Comparison of ENCODE assay signal across 25 cellular contexts in genomic region chr4:83067058-83067639, GRCh38. TPM values are rescaled to one million over a fixed set of nuclear protein-coding genes. Genes with fewer than 3 reads are reported as not detected.
DNase-seq lines count a peak whose midpoint lies in the region; ATAC-seq, FAIRE-seq and TF ChIP-seq lines count a peak whose summit lies in the region.
"Had no signal": no experiment of that assay in that cellular context is flagged by ENCODE, and none has a peak within 500 bp of the region (broad histone marks: within the 10 kb centered on the region; RNA-seq: fewer than 3 reads in every experiment).

No MANE protein-coding gene starts in this region.

- no peak overlapping the region for H2AFZ ChIP-seq in mammary epithelial cell (ENCODE audit: low read depth, low read length)
- no peak overlapping the region for H2AFZ ChIP-seq in K562 (ENCODE audit: low read depth, low read length)
- no peak overlapping the region for H2AFZ ChIP-seq in neural progenitor cell (replicated peaks)

- no peaks in the 10 kb centered on the region for H3K9me1 ChIP-seq in K562 (ENCODE audit: control insufficient read depth, insufficient read depth, low read length)

- POLR2A ChIA-PET in MCF 10A (lab: Yijun Ruan, JAX) (interaction anchor here (0.5 to 1.8 kb wide), 7 partner anchors 8 to 782 kb away, joined by 3 to 5 read pairs (median 3); partner anchors contain the start of gene COPS4), K562 (lab: Yijun Ruan, JAX) (interaction anchor here (0.7 kb wide), 1 partner anchor 11 kb away, joined by 3 read pairs; no protein-coding TSS in a partner anchor)

- no peak overlapping the region for H3K4me3 ChIP-seq in mammary epithelial cell (replicated peaks in 1 of 3; ENCODE audit: insufficient read depth in 1 of 3, low read depth in 2 of 3, low read length in 3 of 3)
- H3K4me3 ChIP-seq in K562, result no peak overlapping the region
- no peak overlapping the region for H3K4me3 ChIP-seq in neural progenitor cell
- no peak overlapping the region for H3K4me3 ChIP-seq in tibial nerve
- H3K4me3 ChIP-seq: Peyer's patch, SK-N-MC had no signal

- dilution Hi-C loops in mammary epithelial cell (cut with HindIII; ENCODE audit: low sequenced_read_pairs), result no loop called here

- H3K9ac ChIP-seq in mammary epithelial cell (ENCODE audit: insufficient read depth, low read length) (no peak overlapping the region), K562 (ENCODE audit: insufficient read depth in 1 of 2, low read depth in 2 of 2, low read length in 2 of 2) (no peak overlapping the region), neural progenitor cell (no peak overlapping the region)

- H3K4me2 ChIP-seq in mammary epithelial cell (ENCODE audit: insufficient read depth, low read depth, low read length) (no peak overlapping the region), K562 (ENCODE audit: insufficient read depth, low read length) (no peak overlapping the region), neural progenitor cell (no peak overlapping the region)

- H3K36me3 Mint-ChIP-seq in MCF 10A (ENCODE audit: insufficient read depth, unreplicated experiment) (peaks cover 77% of the 10 kb centered on the region), neural progenitor cell (peaks cover 18% of the 10 kb centered on the region)
- H3K36me3 Mint-ChIP-seq in natural killer cell treated with Interleukin-12 subunit alpha and Interleukin-12 subunit beta and Interleukin-15 and Interleukin-18, amount 100 ng/mL, for 72 hours, result peaks cover 36% of the 10 kb centered on the region

- ATAC-seq in K562, result no peak
- ATAC-seq in natural killer cell treated with Interleukin-12 subunit alpha and Interleukin-12 subunit beta and Interleukin-15 and Interleukin-18, amount 100 ng/mL, for 72 hours, result no peak

- no peaks in the 10 kb centered on the region for H3F3A ChIP-seq in neural progenitor cell (ENCODE audit: low read depth)

- no peak for TF ChIP-seq RAD21 in K562 (CRISPR knock-in tag; conservative IDR thresholded peaks at IDR 0.05 in 1 of 2, IDR thresholded peaks at IDR 0.05 in 1 of 2)

- TF ChIP-seq EP300 in K562 (IDR thresholded peaks at IDR 0.05; ENCODE audit: low read length) (no peak), tibial nerve (IDR thresholded peaks at IDR 0.05) (no peak)

- CTCF ChIA-PET in MCF 10A (lab: Yijun Ruan, JAX), result interaction anchor here (0.6 to 1.2 kb wide), 3 partner anchors 190 to 215 kb away, joined by 3 to 6 read pairs (median 3); no protein-coding TSS in a partner anchor
- CTCF ChIA-PET in mammary epithelial cell (lab: Charles Lee; ENCODE audit: low non-redundant PET), result no interaction called here
- CTCF ChIA-PET in K562 (lab: Yijun Ruan, JAX; ENCODE audit: low intra/inter-chr PET ratio), result no interaction called here

- H3K9me3 Mint-ChIP-seq in MCF 10A (ENCODE audit: unreplicated experiment) (no peaks in the 10 kb centered on the region), neural progenitor cell (no peaks in the 10 kb centered on the region)
- no peaks in the 10 kb centered on the region for H3K9me3 Mint-ChIP-seq in natural killer cell treated with Interleukin-12 subunit alpha and Interleukin-12 subunit beta and Interleukin-15 and Interleukin-18, amount 100 ng/mL, for 72 hours
- H3K9me3 Mint-ChIP-seq: CD4-positive, CD25-positive, alpha-beta regulatory T cell; HFFc6 had no signal

- intact Hi-C loops in MCF 10A (cut with micrococcal nuclease), result no loop called here
- intact Hi-C loops in mammary epithelial cell (cut with micrococcal nuclease), result no loop called here
- intact Hi-C loops in K562 (cut with micrococcal nuclease), result no loop called here

- peak overlapping the region; percentile 45 for H3K4me3 Mint-ChIP-seq in MCF 10A (ENCODE audit: unreplicated experiment)
- no peak overlapping the region for H3K4me3 Mint-ChIP-seq in neural progenitor cell
- H3K4me3 Mint-ChIP-seq in natural killer cell treated with Interleukin-12 subunit alpha and Interleukin-12 subunit beta and Interleukin-15 and Interleukin-18, amount 100 ng/mL, for 72 hours, result no peak overlapping the region
- H3K4me3 Mint-ChIP-seq: B cell; CD4-positive, CD25-positive, alpha-beta regulatory T cell; HFFc6 had no signal

- peaks cover 12% of the 10 kb centered on the region for H3K36me3 ChIP-seq in mammary epithelial cell (ENCODE audit: insufficient read depth, low read length)
- H3K36me3 ChIP-seq in K562 (ENCODE audit: control insufficient read depth, insufficient read depth, low read length), result peaks cover 70% of the 10 kb centered on the region; the same call in 2 of the 3 replicates
- peaks cover 9% of the 10 kb centered on the region for H3K36me3 ChIP-seq in neural progenitor cell
- peaks cover 0 to 92% (median 0%) of the 10 kb centered on the region in 3 donors for H3K36me3 ChIP-seq in tibial nerve

- H3K27ac ChIP-seq in mammary epithelial cell (ENCODE audit: insufficient read depth, low read depth, low read length) (no peak overlapping the region), K562 (ENCODE audit: extremely low read depth, low read depth, low read length) (no peak overlapping the region), neural progenitor cell (no peak overlapping the region), tibial nerve (no peak overlapping the region)
- H3K27ac ChIP-seq: 22Rv1, Peyer's patch, SK-N-MC had no signal

- TF ChIP-seq POLR2A in K562 (conservative IDR thresholded peaks at IDR 0.05) (no peak), tibial nerve (IDR thresholded peaks at IDR 0.05) (no peak)

- no peaks in the 10 kb centered on the region for H4K20me1 ChIP-seq in mammary epithelial cell (ENCODE audit: insufficient read depth, low read length)
- H4K20me1 ChIP-seq in K562 (replicated peaks; ENCODE audit: control insufficient read depth, insufficient read depth, low read length), result no peaks in the 10 kb centered on the region
- H4K20me1 ChIP-seq in neural progenitor cell (ENCODE audit: low read depth), result no peaks in the 10 kb centered on the region

- H3K27ac Mint-ChIP-seq in MCF 10A (ENCODE audit: low read depth, unreplicated experiment) (peak overlapping the region; percentile 76), neural progenitor cell (no peak overlapping the region)
- H3K27ac Mint-ChIP-seq in natural killer cell treated with Interleukin-12 subunit alpha and Interleukin-12 subunit beta and Interleukin-15 and Interleukin-18, amount 100 ng/mL, for 72 hours, result no peak overlapping the region
- H3K27ac Mint-ChIP-seq: B cell; CD4-positive, CD25-positive, alpha-beta regulatory T cell; HFFc6 had no signal

- H3K4me1 Mint-ChIP-seq in MCF 10A (ENCODE audit: insufficient read depth, unreplicated experiment) (peaks cover 31% of the 10 kb centered on the region), neural progenitor cell (peaks cover 4% of the 10 kb centered on the region)
- H3K4me1 Mint-ChIP-seq in natural killer cell treated with Interleukin-12 subunit alpha and Interleukin-12 subunit beta and Interleukin-15 and Interleukin-18, amount 100 ng/mL, for 72 hours (ENCODE audit: low read depth in 2 of 2), result peaks cover 0 to 4% of the 10 kb centered on the region in 2 donors
- H3K4me1 Mint-ChIP-seq: B cell had no signal

- H3K9me3 ChIP-seq in mammary epithelial cell (replicated peaks; ENCODE audit: insufficient read depth, low read length), result no peaks in the 10 kb centered on the region
- H3K9me3 ChIP-seq in K562 (replicated peaks; ENCODE audit: control insufficient read depth, insufficient read depth, low read depth, low read length), result no peaks in the 10 kb centered on the region
- no peaks in the 10 kb centered on the region for H3K9me3 ChIP-seq in neural progenitor cell (ENCODE audit: low read depth)
- H3K9me3 ChIP-seq in tibial nerve, result no peaks in the 10 kb centered on the region
- H3K9me3 ChIP-seq: Peyer's patch had no signal

- H3K27me3 ChIP-seq in mammary epithelial cell (ENCODE audit: insufficient read depth, low read length) (no peaks in the 10 kb centered on the region), K562 (ENCODE audit: control insufficient read depth in 2 of 2, insufficient read depth in 2 of 2, low read length in 2 of 2) (no peaks in the 10 kb centered on the region), neural progenitor cell (no peaks in the 10 kb centered on the region), tibial nerve (no peaks in the 10 kb centered on the region)
- H3K27me3 ChIP-seq: Peyer's patch had no signal

- TF ChIP-seq CTCF in MCF 10A (IDR thresholded peaks at IDR 0.05; ENCODE audit: unreplicated experiment) (no peak), mammary epithelial cell (conservative IDR thresholded peaks at IDR 0.05 in 1 of 2, IDR thresholded peaks at IDR 0.05 in 1 of 2; ENCODE audit: extremely low read depth in 1 of 2, insufficient read depth in 1 of 2, low read depth in 1 of 2, low read length in 2 of 2) (no peak), K562 (IDR thresholded peaks at IDR 0.05 in 2 of 3, conservative IDR thresholded peaks at IDR 0.05 in 1 of 3; ENCODE audit: insufficient read depth in 2 of 3, low read depth in 1 of 3, low read length in 3 of 3) (no peak), neural progenitor cell (IDR thresholded peaks at IDR 0.05) (no peak), tibial nerve (IDR thresholded peaks at IDR 0.05) (no peak), GM20000 (IDR thresholded peaks at IDR 0.05; ENCODE audit: extremely low read depth, missing control alignments) (no peak)

- BruUV-seq in MCF 10A (replicated peaks; lab: Mats Ljungman, UMichigan) (no TSS peak), mammary epithelial cell (replicated peaks; lab: Mats Ljungman, UMichigan) (no TSS peak), K562 (replicated peaks; lab: Mats Ljungman, UMichigan) (no TSS peak)

- in situ Hi-C loops in mammary epithelial cell (cut with MboI; ENCODE audit: low sequenced_read_pairs in 2 of 2), result loop anchor here in 1 of 2 donors (10.0 kb wide), 1 partner anchor 188 kb away; no protein-coding TSS in a partner anchor
- in situ Hi-C loops in K562 (cut with MboI), result no loop called here

- WGBS in mammary epithelial cell (ENCODE audit: low coverage, missing lambda C conversion rate), result 91% methylated on average over 10 of the region's 10 CpGs
- WGBS in K562 (ENCODE audit: insufficient coverage, low coverage, missing lambda C conversion rate), result 83% methylated on average over 9 of the region's 10 CpGs
- 83 to 84% methylated on average over 10 of the region's 10 CpGs for WGBS in tibial nerve, 2 donors

- peaks cover 7% of the 10 kb centered on the region for H3K4me1 ChIP-seq in mammary epithelial cell (ENCODE audit: insufficient read depth, low read length)
- no peaks in the 10 kb centered on the region for H3K4me1 ChIP-seq in K562 (replicated peaks in 1 of 2; ENCODE audit: control insufficient read depth in 2 of 2, insufficient read depth in 2 of 2, low read length in 2 of 2)
- no peaks in the 10 kb centered on the region for H3K4me1 ChIP-seq in neural progenitor cell
- H3K4me1 ChIP-seq in tibial nerve, result no peaks in the 10 kb centered on the region
- H3K4me1 ChIP-seq: Peyer's patch had no signal

- H3K27me3 Mint-ChIP-seq in MCF 10A (ENCODE audit: insufficient read depth, unreplicated experiment), result no peaks in the 10 kb centered on the region
- no peaks in the 10 kb centered on the region for H3K27me3 Mint-ChIP-seq in neural progenitor cell (ENCODE audit: insufficient read depth, low read depth)
- H3K27me3 Mint-ChIP-seq in natural killer cell treated with Interleukin-12 subunit alpha and Interleukin-12 subunit beta and Interleukin-15 and Interleukin-18, amount 100 ng/mL, for 72 hours, result no peaks in the 10 kb centered on the region
- H3K27me3 Mint-ChIP-seq: B cell; CD4-positive, CD25-positive, alpha-beta regulatory T cell had no signal

- no peak for FAIRE-seq in K562 (lab: Jason Lieb, UNC)
- FAIRE-seq: GM12891, H1 had no signal

- DNase-seq in MCF 10A (ENCODE audit: unreplicated experiment) (peak; percentile 53), mammary epithelial cell (no peak), NCI-H226 (peak; percentile 16), K562 (ENCODE audit: extremely low read depth in 1 of 4, low spot score in 3 of 4) (no peak), neural progenitor cell (ENCODE audit: low spot score) (no peak), tibial nerve (ENCODE audit: low spot score in 2 of 2) (no peak), GM20000 (ENCODE audit: low spot score) (no peak)
- no peak for DNase-seq in natural killer cell treated with Interleukin-12 subunit alpha and Interleukin-12 subunit beta and Interleukin-15 and Interleukin-18, amount 100 ng/mL, for 72 hours (ENCODE audit: low spot score)
- DNase-seq: CD4-positive, CD25-positive, alpha-beta regulatory T cell; DMS53; EL; HFFc6; IMR-90; Karpas-422; NCI-H1105 treated with DMSO at 0.1 percent for 48 hours; NCI-H1694; NCI-H2081 treated with DMSO at 0.1 percent for 48 hours; NCI-H524; Peyer's patch; Right ventricle myocardium superior had no signal

- H3K79me2 ChIP-seq in mammary epithelial cell (ENCODE audit: insufficient read depth, low read length) (no peaks in the 10 kb centered on the region), K562 (ENCODE audit: control insufficient read depth, insufficient read depth, low read length) (no peaks in the 10 kb centered on the region), neural progenitor cell (ENCODE audit: low read depth) (no peaks in the 10 kb centered on the region)

RNA-seq across cellular contexts. Expression of gene COPS4, which starts 32.2 kb away (rescaled TPM):
- total RNA-seq in MCF 10A (2022), result 34.7 and 36.6 TPM in 2 replicates
- 10 to 100 TPM; 34.1 to 69.5 TPM for total RNA-seq in mammary epithelial cell
- 36.4 TPM for polyA plus RNA-seq in mammary epithelial cell
- polyA minus RNA-seq in mammary epithelial cell, result 4.9 TPM
- 19.1 and 28.5 TPM in 2 replicates for total RNA-seq in K562 (2011; cell fraction: chromatin; rRNA removed; ENCODE audit: low replicate concordance)
- total RNA-seq in K562 (2011; cell fraction: nucleolus; rRNA removed), result 9.5 and 12.2 TPM in 2 replicates
- 18.7 and 26.3 TPM in 2 replicates for total RNA-seq in K562 (2011; cell fraction: nucleoplasm; rRNA removed)
- 46.6 and 67.8 TPM in 2 replicates for total RNA-seq in K562 (2014; rRNA removed)
- 69.9 and 76.0 TPM in 2 replicates for total RNA-seq in K562 (2014; rRNA removed; fragmentation: Illumina TruSeq; extraction: Trizol)
- 67.9 and 70.9 TPM in 2 replicates for total RNA-seq in K562 (2015; rRNA removed; fragmentation: Illumina TruSeq; extraction: Trizol)
- 44.7 and 48.6 TPM in 2 replicates for total RNA-seq in K562 (2021)
- polyA plus RNA-seq in K562 (2011; rRNA removed), result 59.4 and 77.9 TPM in 2 replicates
- polyA plus RNA-seq in K562 (2011; cell fraction: cytosol; rRNA removed), result 36.8 and 37.1 TPM in 2 replicates
- 14.8 and 20.0 TPM in 2 replicates for polyA plus RNA-seq in K562 (2011; cell fraction: nucleus; rRNA removed)
- polyA plus RNA-seq in K562 (2012), result 49.8 and 86.2 TPM in 2 replicates
- polyA plus RNA-seq in K562 (2014; fragmentation: Illumina TruSeq; extraction: Trizol), result 82.4 and 82.7 TPM in 2 replicates
- 100 to 1,000 TPM; 171 to 180 TPM for polyA plus RNA-seq in K562 (2014; fragmentation: Nextera tagmentation; extraction: Ambion mirVana)
- polyA plus RNA-seq in K562 (2014; rRNA removed), result 57.5 and 78.4 TPM in 2 replicates
- polyA minus RNA-seq in K562 (2011; rRNA and poly(A)+ RNA removed), result 67.7 and 73.6 TPM in 2 replicates
- 13.8 and 21.3 TPM in 2 replicates for polyA minus RNA-seq in K562 (2011; cell fraction: cytosol; rRNA and poly(A)+ RNA removed)
- 13.3 and 22.9 TPM in 2 replicates for polyA minus RNA-seq in K562 (2011; cell fraction: nucleus; rRNA and poly(A)+ RNA removed)
- total RNA-seq in neural progenitor cell (ENCODE audit: low replicate concordance), result 73.9 and 92.4 TPM in 2 replicates
- total RNA-seq in tibial nerve, result 10 to 100 TPM; 29.5 to 62.1 (median 43.0) TPM
- total RNA-seq in natural killer cell treated with Interleukin-12 subunit alpha and Interleukin-12 subunit beta and Interleukin-15 and Interleukin-18, amount 100 ng/mL, for 72 hours, result 10 to 100 TPM; 28.2 to 35.6 TPM

RNA-seq across cellular contexts. Expression of gene PLAC8, which starts 47.4 kb away (rescaled TPM):
- total RNA-seq in MCF 10A (2022), result 2.0 and 3.3 TPM in 2 replicates
- 1 to 10 TPM in 1 of 2 donors, under 1 TPM in 1; 0.40 to 2.8 TPM for total RNA-seq in mammary epithelial cell
- polyA plus RNA-seq in mammary epithelial cell, result 10.4 TPM
- polyA minus RNA-seq in mammary epithelial cell, result 51.7 TPM
- total RNA-seq in K562 (2011; cell fraction: chromatin; rRNA removed; ENCODE audit: low replicate concordance), result not detected in 2 replicates
- not detected in 2 replicates for total RNA-seq in K562 (2011; cell fraction: nucleolus; rRNA removed)
- not detected in 2 replicates for total RNA-seq in K562 (2011; cell fraction: nucleoplasm; rRNA removed)
- total RNA-seq in K562 (2014; rRNA removed), result not detected in 2 replicates
- not detected in 2 replicates for total RNA-seq in K562 (2014; rRNA removed; fragmentation: Illumina TruSeq; extraction: Trizol)
- 0.30 and 0.51 TPM in 2 replicates for total RNA-seq in K562 (2015; rRNA removed; fragmentation: Illumina TruSeq; extraction: Trizol)
- 0.27 and 0.58 TPM in 2 replicates for total RNA-seq in K562 (2021)
- polyA plus RNA-seq in K562 (2011; rRNA removed), result 0.07 TPM in 1 of 2 replicates, not detected in the other
- not detected in 2 replicates for polyA plus RNA-seq in K562 (2011; cell fraction: cytosol; rRNA removed)
- not detected in 2 replicates for polyA plus RNA-seq in K562 (2011; cell fraction: nucleus; rRNA removed)
- polyA plus RNA-seq in K562 (2012), result 0.10 TPM in 1 of 2 replicates, not detected in the other
- polyA plus RNA-seq in K562 (2014; fragmentation: Illumina TruSeq; extraction: Trizol), result not detected in 2 replicates
- polyA plus RNA-seq in K562 (2014; fragmentation: Nextera tagmentation; extraction: Ambion mirVana), result not detected
- polyA plus RNA-seq in K562 (2014; rRNA removed), result 0.05 TPM in 1 of 2 replicates, not detected in the other
- polyA minus RNA-seq in K562 (2011; rRNA and poly(A)+ RNA removed), result not detected in 2 replicates
- not detected in 2 replicates for polyA minus RNA-seq in K562 (2011; cell fraction: cytosol; rRNA and poly(A)+ RNA removed)
- not detected in 2 replicates for polyA minus RNA-seq in K562 (2011; cell fraction: nucleus; rRNA and poly(A)+ RNA removed)
- 0.15 TPM in 1 of 2 replicates, not detected in the other for total RNA-seq in neural progenitor cell (ENCODE audit: low replicate concordance)
- total RNA-seq in tibial nerve, result 1 to 10 TPM in 2 of 4 donors, under 1 TPM in 1, not detected in 1; 0.20 to 5.7 (median 5.4) TPM
- 10 to 100 TPM; 10.0 to 37.4 TPM for total RNA-seq in natural killer cell treated with Interleukin-12 subunit alpha and Interleukin-12 subunit beta and Interleukin-15 and Interleukin-18, amount 100 ng/mL, for 72 hours
- total RNA-seq: IMR-90 had no signal
- polyA plus RNA-seq: IMR-90 had no signal

RNA-seq across cellular contexts. Expression of gene LIN54, which starts 56.5 kb away (rescaled TPM):
- total RNA-seq in MCF 10A (2022), result 16.0 and 16.5 TPM in 2 replicates
- total RNA-seq in mammary epithelial cell, result 10 to 100 TPM; 13.0 to 16.2 TPM
- 10.1 TPM for polyA plus RNA-seq in mammary epithelial cell
- polyA minus RNA-seq in mammary epithelial cell, result 8.2 TPM
- 32.4 and 47.9 TPM in 2 replicates for total RNA-seq in K562 (2011; cell fraction: chromatin; rRNA removed; ENCODE audit: low replicate concordance)
- total RNA-seq in K562 (2011; cell fraction: nucleolus; rRNA removed), result 13.2 and 15.8 TPM in 2 replicates
- total RNA-seq in K562 (2011; cell fraction: nucleoplasm; rRNA removed), result 21.3 and 40.8 TPM in 2 replicates
- 14.3 and 15.4 TPM in 2 replicates for total RNA-seq in K562 (2014; rRNA removed)
- 19.4 and 22.2 TPM in 2 replicates for total RNA-seq in K562 (2014; rRNA removed; fragmentation: Illumina TruSeq; extraction: Trizol)
- 21.4 and 22.5 TPM in 2 replicates for total RNA-seq in K562 (2015; rRNA removed; fragmentation: Illumina TruSeq; extraction: Trizol)
- 15.8 and 17.7 TPM in 2 replicates for total RNA-seq in K562 (2021)
- 17.3 and 22.2 TPM in 2 replicates for polyA plus RNA-seq in K562 (2011; rRNA removed)
- 12.6 and 13.5 TPM in 2 replicates for polyA plus RNA-seq in K562 (2011; cell fraction: cytosol; rRNA removed)
- polyA plus RNA-seq in K562 (2011; cell fraction: nucleus; rRNA removed), result 11.7 and 11.9 TPM in 2 replicates
- 9.6 and 9.8 TPM in 2 replicates for polyA plus RNA-seq in K562 (2012)
- polyA plus RNA-seq in K562 (2014; fragmentation: Illumina TruSeq; extraction: Trizol), result 15.4 and 16.8 TPM in 2 replicates
- 1 to 10 TPM; 2.2 to 2.5 TPM for polyA plus RNA-seq in K562 (2014; fragmentation: Nextera tagmentation; extraction: Ambion mirVana)
- 11.6 and 13.7 TPM in 2 replicates for polyA plus RNA-seq in K562 (2014; rRNA removed)
- 53.0 and 63.6 TPM in 2 replicates for polyA minus RNA-seq in K562 (2011; rRNA and poly(A)+ RNA removed)
- polyA minus RNA-seq in K562 (2011; cell fraction: cytosol; rRNA and poly(A)+ RNA removed), result 11.9 and 15.4 TPM in 2 replicates
- 17.5 and 23.4 TPM in 2 replicates for polyA minus RNA-seq in K562 (2011; cell fraction: nucleus; rRNA and poly(A)+ RNA removed)
- 18.1 and 27.4 TPM in 2 replicates for total RNA-seq in neural progenitor cell (ENCODE audit: low replicate concordance)
- 10 to 100 TPM in 3 of 4 donors, 1 to 10 TPM in 1; 9.4 to 15.1 (median 11.9) TPM for total RNA-seq in tibial nerve
- total RNA-seq in natural killer cell treated with Interleukin-12 subunit alpha and Interleukin-12 subunit beta and Interleukin-15 and Interleukin-18, amount 100 ng/mL, for 72 hours, result 10 to 100 TPM; 21.0 to 25.2 TPM

Comparison
In these comparisons a context has a peak if more than half of its experiments do, and no peak if none do; other contexts are left out.
1. DNase-seq: peak in MCF 10A (single experiment) and NCI-H226 (single experiment); none in mammary epithelial cell (single experiment), K562 (0 of 4), neural progenitor cell (single experiment), tibial nerve (0 of 2), natural killer cell treated with Interleukin-12 subunit alpha and Interleukin-12 subunit beta and Interleukin-15 and Interleukin-18, amount 100 ng/mL, for 72 hours (single experiment) and GM20000 (single experiment).